In genomic region chr3:6242104-6242503, GRCh38 we compare ENCODE assay signal across 38 cellular contexts.
"Had no signal": no experiment of that assay in that cellular context is flagged by ENCODE, and none has a peak within 500 bp of the region (broad histone marks: within the 10 kb centered on the region; RNA-seq: fewer than 3 reads in every experiment).

No MANE protein-coding gene starts in this region.

- H3K9me3 Mint-ChIP-seq: activated T-cell treated with anti-CD3 and anti-CD28 coated beads, Interleukin-2, amount 50 U/mL, for 4 hours had no signal

- H3K27me3 Mint-ChIP-seq: activated naive CD4-positive, alpha-beta T cell treated with anti-CD3 and anti-CD28 coated beads, Interleukin-2, amount 10 ng/mL, durations not matched to agents 7 days and 5 days; activated naive CD4-positive, alpha-beta T cell treated with anti-CD3 and anti-CD28 coated beads, Interleukin-2, amount 50 U/mL, for 24 hours; activated naive CD8-positive, alpha-beta T cell; activated naive CD8-positive, alpha-beta T cell treated with anti-CD3 and anti-CD28 coated beads for 36 hours; activated naive CD8-positive, alpha-beta T cell treated with anti-CD3 and anti-CD28 coated beads, Interleukin-2, amount 10 ng/mL, durations not matched to agents 7 days and 5 days; activated naive CD8-positive, alpha-beta T cell treated with anti-CD3 and anti-CD28 coated beads, Interleukin-2, amount 50 U/mL, for 24 hours; activated T-cell treated with anti-CD3 and anti-CD28 coated beads, Interleukin-2, amount 50 U/mL, for 24 hours; activated T-helper 17 cell treated with anti-CD3 and anti-CD28 coated beads, Interleukin-2, amount 50 U/mL, for 72 hours; brain; central memory CD8-positive, alpha-beta T cell had no signal

- H3K27ac ChIP-seq: adrenal gland, ascending aorta, body of pancreas, brain microvascular endothelial cell, breast epithelium, cardiac muscle cell had no signal

- H3K9me3 ChIP-seq: adrenal gland, ascending aorta, body of pancreas, breast epithelium had no signal

- H3K4me1 Mint-ChIP-seq: activated naive CD4-positive, alpha-beta T cell treated with anti-CD3 and anti-CD28 coated beads, Interleukin-2, amount 10 ng/mL, durations not matched to agents 7 days and 5 days; activated naive CD4-positive, alpha-beta T cell treated with anti-CD3 and anti-CD28 coated beads, Interleukin-2, amount 50 U/mL, for 24 hours; activated naive CD8-positive, alpha-beta T cell treated with anti-CD3 and anti-CD28 coated beads for 36 hours; activated naive CD8-positive, alpha-beta T cell treated with anti-CD3 and anti-CD28 coated beads, Interleukin-2, amount 10 ng/mL, durations not matched to agents 7 days and 5 days; activated naive CD8-positive, alpha-beta T cell treated with anti-CD3 and anti-CD28 coated beads, Interleukin-2, amount 50 U/mL, for 24 hours; activated T-helper 17 cell treated with anti-CD3 and anti-CD28 coated beads, Interleukin-2, amount 50 U/mL, for 72 hours; brain; central memory CD8-positive, alpha-beta T cell had no signal

- H3K4me3 Mint-ChIP-seq: activated naive CD4-positive, alpha-beta T cell treated with anti-CD3 and anti-CD28 coated beads for 36 hours; activated naive CD4-positive, alpha-beta T cell treated with anti-CD3 and anti-CD28 coated beads, Interleukin-2, amount 10 ng/mL, durations not matched to agents 7 days and 5 days; activated naive CD4-positive, alpha-beta T cell treated with anti-CD3 and anti-CD28 coated beads, Interleukin-2, amount 50 U/mL, for 24 hours; activated naive CD8-positive, alpha-beta T cell; activated naive CD8-positive, alpha-beta T cell treated with anti-CD3 and anti-CD28 coated beads for 36 hours; activated naive CD8-positive, alpha-beta T cell treated with anti-CD3 and anti-CD28 coated beads, Interleukin-2, amount 10 ng/mL, durations not matched to agents 7 days and 5 days; activated naive CD8-positive, alpha-beta T cell treated with anti-CD3 and anti-CD28 coated beads, Interleukin-2, amount 50 U/mL, for 24 hours; activated T-cell treated with anti-CD3 and anti-CD28 coated beads, Interleukin-2, amount 50 U/mL, for 24 hours; activated T-cell treated with anti-CD3 and anti-CD28 coated beads, Interleukin-2, amount 50 U/mL, for 4 hours; activated T-cell treated with anti-CD3 and anti-CD28 coated beads, Interleukin-2, amount 50 U/mL, for 72 hours; activated T-helper 1 cell treated with anti-CD3 and anti-CD28 coated beads, Interleukin-12 subunit alpha, Interleukin-12 subunit beta, Interleukin-2, Interleukin-4 antibody, amounts not matched to agents 30 ng/mL and 10 ng/mL and 1 ng/mL, durations not matched to agents 14 hours and 24 hours and 36 hours; activated T-helper 17 cell treated with anti-CD3 and anti-CD28 coated beads, Interleukin-2, amount 50 U/mL, for 72 hours; brain; central memory CD8-positive, alpha-beta T cell had no signal

- H3K36me3 ChIP-seq: adrenal gland, ascending aorta, brain microvascular endothelial cell, breast epithelium, cardiac muscle cell had no signal

- ATAC-seq: activated naive CD4-positive, alpha-beta T cell treated with anti-CD3 and anti-CD28 coated beads, Interleukin-2, amount 50 U/mL, for 72 hours; activated naive CD8-positive, alpha-beta T cell treated with anti-CD3 and anti-CD28 coated beads, Interleukin-2, amount 50 U/mL, for 24 hours; activated T-cell treated with anti-CD3 and anti-CD28 coated beads, Interleukin-2, amount 50 U/mL, for 4 hours; activated T-cell treated with anti-CD3 and anti-CD28 coated beads, Interleukin-2, amount 50 U/mL, for 72 hours; activated T-helper 17 cell treated with anti-CD3 and anti-CD28 coated beads, Interleukin-2, amount 50 U/mL, for 72 hours; body of pancreas had no signal

- H3K27ac Mint-ChIP-seq: activated naive CD4-positive, alpha-beta T cell treated with anti-CD3 and anti-CD28 coated beads for 36 hours; activated naive CD4-positive, alpha-beta T cell treated with anti-CD3 and anti-CD28 coated beads, Interleukin-2, amount 10 ng/mL, durations not matched to agents 7 days and 5 days; activated naive CD4-positive, alpha-beta T cell treated with anti-CD3 and anti-CD28 coated beads, Interleukin-2, amount 50 U/mL, for 24 hours; activated naive CD4-positive, alpha-beta T cell treated with anti-CD3 and anti-CD28 coated beads, Interleukin-2, amount 50 U/mL, for 72 hours; activated naive CD8-positive, alpha-beta T cell; activated naive CD8-positive, alpha-beta T cell treated with anti-CD3 and anti-CD28 coated beads for 36 hours; activated naive CD8-positive, alpha-beta T cell treated with anti-CD3 and anti-CD28 coated beads, Interleukin-2, amount 10 ng/mL, durations not matched to agents 7 days and 5 days; activated naive CD8-positive, alpha-beta T cell treated with anti-CD3 and anti-CD28 coated beads, Interleukin-2, amount 50 U/mL, for 24 hours; activated T-cell treated with anti-CD3 and anti-CD28 coated beads, Interleukin-2, amount 50 U/mL, for 24 hours; activated T-cell treated with anti-CD3 and anti-CD28 coated beads, Interleukin-2, amount 50 U/mL, for 72 hours; activated T-helper 1 cell treated with anti-CD3 and anti-CD28 coated beads, Interleukin-12 subunit alpha, Interleukin-12 subunit beta, Interleukin-2, Interleukin-4 antibody, amounts not matched to agents 30 ng/mL and 10 ng/mL and 1 ng/mL, durations not matched to agents 14 hours and 24 hours and 36 hours; activated T-helper 17 cell treated with anti-CD3 and anti-CD28 coated beads, Interleukin-2, amount 50 U/mL, for 72 hours; activated T-helper 2 cell treated with anti-CD3 and anti-CD28 coated beads, Interferon-gamma antibody, Interleukin-2, Interleukin-4, amounts not matched to agents 10 μg/mL and 5 μg/mL and 100 μg/mL, durations not matched to agents 14 hours and 24 hours and 36 hours; brain had no signal

- H3K4me3 ChIP-seq: adrenal gland, ascending aorta, body of pancreas, breast epithelium, cardiac muscle cell had no signal

- H3K36me3 Mint-ChIP-seq: activated naive CD4-positive, alpha-beta T cell treated with anti-CD3 and anti-CD28 coated beads, Interleukin-2, amount 10 ng/mL, durations not matched to agents 7 days and 5 days; activated naive CD4-positive, alpha-beta T cell treated with anti-CD3 and anti-CD28 coated beads, Interleukin-2, amount 50 U/mL, for 24 hours; activated naive CD4-positive, alpha-beta T cell treated with anti-CD3 and anti-CD28 coated beads, Interleukin-2, amount 50 U/mL, for 72 hours; activated naive CD8-positive, alpha-beta T cell; activated naive CD8-positive, alpha-beta T cell treated with anti-CD3 and anti-CD28 coated beads for 36 hours; activated naive CD8-positive, alpha-beta T cell treated with anti-CD3 and anti-CD28 coated beads, Interleukin-2, amount 10 ng/mL, durations not matched to agents 7 days and 5 days; brain had no signal

- H3K4me1 ChIP-seq: adrenal gland, ascending aorta, body of pancreas, breast epithelium had no signal

- H3K27me3 ChIP-seq: adrenal gland, ascending aorta, body of pancreas, brain microvascular endothelial cell, breast epithelium, cardiac muscle cell had no signal

- DNase-seq: activated effector memory CD4-positive, alpha-beta T cell treated with anti-CD3 and anti-CD28 coated beads, Interleukin-2, amount 50 U/mL, for 16 hours; activated effector memory CD4-positive, alpha-beta T cell treated with Interleukin-2 at 50 U/mL for 16 hours; activated gamma-delta T cell; activated gamma-delta T cell treated with Interleukin-2 at 50 U/mL for 16 hours; activated naive CD4-positive, alpha-beta T cell; activated naive CD4-positive, alpha-beta T cell treated with anti-CD3 and anti-CD28 coated beads for 36 hours; activated naive CD4-positive, alpha-beta T cell treated with anti-CD3 and anti-CD28 coated beads, Interleukin-2, amount 10 ng/mL, durations not matched to agents 7 days and 5 days; activated naive CD4-positive, alpha-beta T cell treated with anti-CD3 and anti-CD28 coated beads, Interleukin-2, amount 50 U/mL, for 16 hours; activated naive CD4-positive, alpha-beta T cell treated with Interleukin-2 at 50 U/mL for 16 hours; activated naive CD8-positive, alpha-beta T cell treated with anti-CD3 and anti-CD28 coated beads for 36 hours; activated naive CD8-positive, alpha-beta T cell treated with anti-CD3 and anti-CD28 coated beads, Interleukin-2, amount 10 ng/mL, durations not matched to agents 7 days and 5 days; activated naive CD8-positive, alpha-beta T cell treated with anti-CD3 and anti-CD28 coated beads, Interleukin-2, amount 50 U/mL, for 24 hours; activated T-cell treated with anti-CD3 and anti-CD28 coated beads, Interleukin-2, amount 50 U/mL, for 1 hour; activated T-cell treated with anti-CD3 and anti-CD28 coated beads, Interleukin-2, amount 50 U/mL, for 24 hours; activated T-cell treated with anti-CD3 and anti-CD28 coated beads, Interleukin-2, amount 50 U/mL, for 4 hours; activated T-cell treated with anti-CD3 and anti-CD28 coated beads, Interleukin-2, amount 50 U/mL, for 48 hours; activated T-cell treated with anti-CD3 and anti-CD28 coated beads, Interleukin-2, amount 50 U/mL, for 72 hours; adrenal gland; amniotic stem cell; amygdala; anterior cingulate cortex; aorta; body of pancreas; brain microvascular endothelial cell; caudate nucleus; central memory CD4-positive, alpha-beta T cell; cerebellar nuclear complex had no signal
